11 cellular contexts compared by ENCODE assay signal in the genomic region with DNA sequence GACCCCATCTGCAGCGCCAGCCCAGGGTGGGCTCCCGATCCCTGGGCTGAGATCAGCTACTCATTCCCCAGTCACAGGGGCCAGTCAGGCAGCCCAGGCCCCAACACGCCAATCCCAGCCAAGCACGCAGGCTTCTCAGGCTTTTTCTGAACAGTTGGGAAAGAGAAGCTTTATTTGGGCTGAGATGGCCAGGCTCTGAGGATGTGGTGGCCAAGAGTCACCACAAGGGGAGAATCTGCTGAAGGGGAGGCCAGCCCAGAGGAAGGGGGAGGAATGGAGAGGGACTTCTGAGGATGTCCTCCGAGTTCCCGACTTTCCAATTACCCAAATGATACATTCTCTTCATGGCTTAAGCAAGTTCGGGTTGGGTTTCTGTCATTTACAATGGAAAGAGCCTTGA. TPM values are rescaled to one million over a fixed set of nuclear protein-coding genes. Genes with fewer than 3 reads are reported as not detected.
DNase-seq lines count a peak whose midpoint lies in the region; ATAC-seq, FAIRE-seq and TF ChIP-seq lines count a peak whose summit lies in the region.
"Had no signal": no experiment of that assay in that cellular context is flagged by ENCODE, and none has a peak within 500 bp of the region (broad histone marks: within the 10 kb centered on the region; RNA-seq: fewer than 3 reads in every experiment).

No MANE protein-coding gene starts in this region.

- H3K79me2 ChIP-seq in GM12878 (ENCODE audit: control insufficient read depth, insufficient read depth, low read length) (no peaks in the 10 kb centered on the region), MM.1S (ENCODE audit: low read length) (no peaks in the 10 kb centered on the region)

- H3K4me3 ChIP-seq in heart right ventricle, result no peak overlapping the region
- no peak overlapping the region for H3K4me3 ChIP-seq in GM12878
- H3K4me3 ChIP-seq in MM.1S (ENCODE audit: low read length), result no peak overlapping the region
- H3K4me3 ChIP-seq: uterus had no signal

- H3K4me1 ChIP-seq in heart right ventricle (peaks cover 0 to 55% (median 19%) of the 10 kb centered on the region in 9 donors), GM12878 (ENCODE audit: control insufficient read depth, insufficient read depth, low read length) (no peaks in the 10 kb centered on the region), MM.1S (ENCODE audit: low read length) (no peaks in the 10 kb centered on the region)

- H3K9ac ChIP-seq in GM12878 (ENCODE audit: control insufficient read depth, insufficient read depth, low read length) (no peak overlapping the region), MM.1S (ENCODE audit: low read length) (no peak overlapping the region)

- H2AFZ ChIP-seq in GM12878 (ENCODE audit: control insufficient read depth, low read depth, low read length) (no peak overlapping the region), MM.1S (ENCODE audit: low read length) (no peak overlapping the region)

- in situ Hi-C loops in GM12878 (cut with MboI), result no loop called here

- FAIRE-seq in GM12878 (lab: Jason Lieb, UNC) (no peak), urothelium cell line (lab: Jason Lieb, UNC) (no peak)

- BruUV-seq in GM12878 (replicated peaks; lab: Mats Ljungman, UMichigan), result no TSS peak

- CTCF ChIA-PET in GM12878 (lab: Yijun Ruan, JAX), result no interaction called here

- TF ChIP-seq POLR2A in GM12878 (IDR thresholded peaks at IDR 0.05; ENCODE audit: low read depth, low read length), result no peak

- intact Hi-C loops in heart right ventricle (cut with DNase I), result no loop called here
- intact Hi-C loops in Right ventricle myocardium inferior (cut with DNase I), result no loop called here
- intact Hi-C loops in GM12878 (cut with micrococcal nuclease; ENCODE audit: unreplicated experiment), result no loop called here

- POLR2A ChIA-PET in GM12878 (lab: Charles Lee), result no interaction called here

- H3K27me3 ChIP-seq in heart right ventricle, result peaks cover 0 to 47% (median 14%) of the 10 kb centered on the region in 7 donors
- peaks cover 2 to 8% of the 10 kb centered on the region in 2 experiments; a peak in 3 of 4 replicates for H3K27me3 ChIP-seq in GM12878 (replicated peaks in 1 of 2; ENCODE audit: control insufficient read depth in 2 of 2, insufficient read depth in 2 of 2, low read length in 1 of 2)
- H3K27me3 ChIP-seq in MM.1S (replicated peaks; ENCODE audit: insufficient read depth, low read length), result peaks cover 10% of the 10 kb centered on the region; the same call in 1 of the 2 replicates

- DNase-seq in heart right ventricle (no peak), Right ventricle myocardium inferior (ENCODE audit: missing footprints) (no peak), GM12878 (ENCODE audit: low read depth, low spot score) (no peak), islet precursor cell (peak; percentile 79), urothelium cell line (ENCODE audit: low spot score) (peak; percentile 33), MM.1S (no peak), NCI-H1436 treated with DMSO at 0.1 percent for 48 hours (lab: John Stamatoyannopoulos, UW) (no peak)
- DNase-seq: NCI-H1092 treated with DMSO at 0.1 percent for 48 hours, right cardiac atrium, uterus had no signal

- TF ChIP-seq EP300 in GM12878 (IDR thresholded peaks at IDR 0.05; ENCODE audit: borderline replicate concordance in 1 of 2, control insufficient read depth in 1 of 2, low read depth in 2 of 2, low read length in 2 of 2), result no peak

- H3F3A ChIP-seq in MM.1S (ENCODE audit: insufficient read depth, low read length), result no peaks in the 10 kb centered on the region

- H4K20me1 ChIP-seq in GM12878 (ENCODE audit: control insufficient read depth, insufficient read depth) (no peaks in the 10 kb centered on the region), MM.1S (ENCODE audit: insufficient read depth, low read length) (no peaks in the 10 kb centered on the region)

- H3K9me2 ChIP-seq in MM.1S (replicated peaks; ENCODE audit: insufficient read depth, low read length), result no peaks in the 10 kb centered on the region

- H3K36me3 ChIP-seq in heart right ventricle, result no peaks in the 10 kb centered on the region
- no peaks in the 10 kb centered on the region for H3K36me3 ChIP-seq in GM12878 (ENCODE audit: control insufficient read depth in 2 of 2, insufficient read depth in 2 of 2, low read length in 1 of 2)
- H3K36me3 ChIP-seq in MM.1S (replicated peaks; ENCODE audit: insufficient read depth, low read length), result no peaks in the 10 kb centered on the region
- H3K36me3 ChIP-seq: uterus had no signal

- H3K4me2 ChIP-seq in GM12878 (ENCODE audit: control insufficient read depth, insufficient read depth) (no peak overlapping the region), MM.1S (ENCODE audit: low read depth, low read length) (no peak overlapping the region)

- SMC1A ChIA-PET in GM12878 (lab: Charles Lee; ENCODE audit: uncharacterized antibody, unreplicated experiment), result no interaction called here

- H3K27ac ChIP-seq in heart right ventricle (peak overlapping the region in 2 of 10 donors; percentile 82 to 86), GM12878 (ENCODE audit: control insufficient read depth, insufficient read depth) (no peak overlapping the region), MM.1S (ENCODE audit: low read length) (no peak overlapping the region)
- H3K27ac ChIP-seq: uterus had no signal

- no peak for TF ChIP-seq RAD21 in GM12878 (IDR thresholded peaks at IDR 0.05; ENCODE audit: insufficient read depth, low read depth, low read length)

- WGBS in heart right ventricle, 2 donors, result 55 to 59% methylated on average over 7 of the region's 7 CpGs
- 18% methylated on average over 7 of the region's 7 CpGs for WGBS in GM12878 (ENCODE audit: insufficient coverage, insufficient replicate concordance, low lambda C conversion rate, missing lambda C conversion rate)

- ATAC-seq in heart right ventricle (peak in 5 of 8 donors; percentile 14 to 33 (median 25)), Right ventricle myocardium inferior (no peak), GM12878 (peak; percentile 45; the same call in 2 of the 3 replicates), HG02973 (IDR thresholded peaks at IDR 0.05; ENCODE audit: unreplicated experiment) (no peak)

- RAD21 ChIA-PET in GM12878 (lab: Charles Lee; ENCODE audit: unreplicated experiment), result no interaction called here

- TF ChIP-seq CTCF in heart right ventricle (IDR thresholded peaks at IDR 0.05), result peak in 7 of 9 donors; percentile 18 to 49 (median 36)
- TF ChIP-seq CTCF in GM12878 (IDR thresholded peaks at IDR 0.05 in 2 of 3, conservative IDR thresholded peaks at IDR 0.05 in 1 of 3; ENCODE audit: control insufficient read depth in 2 of 3, extremely low read depth in 1 of 3, insufficient read depth in 1 of 3, low read depth in 3 of 3, low read length in 3 of 3), result no peak
- TF ChIP-seq CTCF in MM.1S (IDR thresholded peaks at IDR 0.05; ENCODE audit: low read length), result no peak; the same call in 1 of the 2 replicates

- H3K9me3 ChIP-seq in heart right ventricle, result no peaks in the 10 kb centered on the region
- H3K9me3 ChIP-seq in GM12878 (replicated peaks; ENCODE audit: control insufficient read depth, insufficient read depth, low read length), result no peaks in the 10 kb centered on the region
- H3K9me3 ChIP-seq in MM.1S (replicated peaks; ENCODE audit: insufficient read depth, low read length), result no peaks in the 10 kb centered on the region
- H3K9me3 ChIP-seq: uterus had no signal

TF ChIP-seq in GM12878, 131 proteins besides CTCF, POLR2A, EP300 and RAD21 (continues in another document):
- TF ChIP-seq CREB1 (IDR thresholded peaks at IDR 0.05; ENCODE audit: low read depth), result no peak
- no peak for TF ChIP-seq ESRRA (IDR thresholded peaks at IDR 0.05; ENCODE audit: low read length)

RNA-seq across cellular contexts. Expression of a gene that starts 2.8 kb away (rescaled TPM):
- total RNA-seq in heart right ventricle, result 10 to 100 TPM in 2 of 10 donors, 1 to 10 TPM in 7, under 1 TPM in 1; 0.90 to 12.9 (median 6.6) TPM
- 1 to 10 TPM in 1 of 2 donors, under 1 TPM in 1; 0.70 to 8.0 TPM for polyA plus RNA-seq in heart right ventricle
- 4.6 TPM for total RNA-seq in Right ventricle myocardium inferior
- total RNA-seq in GM12878 (2013; cell fraction: nucleolus; rRNA removed), result not detected in 2 replicates
- not detected in 2 replicates for total RNA-seq in GM12878 (2014; rRNA removed)
- not detected in 2 replicates for total RNA-seq in GM12878 (2014; rRNA removed; fragmentation: Illumina TruSeq; extraction: Trizol)
- not detected in 2 replicates for total RNA-seq in GM12878 (2021)
- not detected for polyA plus RNA-seq in GM12878 (2011; ENCODE audit: low read depth)
- polyA plus RNA-seq in GM12878 (2011; rRNA removed), result not detected in 2 replicates
- not detected in 2 replicates for polyA plus RNA-seq in GM12878 (2011; cell fraction: cytosol; rRNA removed)
- polyA plus RNA-seq in GM12878 (2011; cell fraction: nucleus; rRNA removed), result not detected in 2 replicates
- not detected in 2 replicates for polyA plus RNA-seq in GM12878 (2012)
- not detected in 2 replicates for polyA plus RNA-seq in GM12878 (2014; fragmentation: Illumina TruSeq; extraction: Trizol)
- polyA plus RNA-seq in GM12878 (2014; fragmentation: Nextera tagmentation; extraction: Ambion mirVana), result not detected
- not detected in 2 replicates for polyA plus RNA-seq in GM12878 (2014; rRNA removed)
- not detected for polyA plus RNA-seq in GM12878 (2016; fragmentation: Nextera tagmentation; extraction: Ambion mirVana)
- not detected in 2 replicates for polyA minus RNA-seq in GM12878 (2011; rRNA and poly(A)+ RNA removed)
- polyA minus RNA-seq in GM12878 (2011; cell fraction: cytosol; rRNA and poly(A)+ RNA removed), result not detected in 2 replicates
- not detected in 2 replicates for polyA minus RNA-seq in GM12878 (2011; cell fraction: nucleus; rRNA and poly(A)+ RNA removed)

RNA-seq across cellular contexts. Expression of a gene that starts 36.3 kb away (rescaled TPM):
- total RNA-seq in heart right ventricle (100 to 1,000 TPM in 1 of 10 donors, 10 to 100 TPM in 9; 50.2 to 117 (median 75.3) TPM), Right ventricle myocardium inferior (66.4 TPM), GM12878 (2014; rRNA removed) (104 and 109 TPM in 2 replicates), GM12878 (2014; rRNA removed; fragmentation: Illumina TruSeq; extraction: Trizol) (70.8 and 75.5 TPM in 2 replicates), GM12878 (2021) (174 and 181 TPM in 2 replicates)
- polyA plus RNA-seq in heart right ventricle (10 to 100 TPM; 48.9 to 62.3 TPM), GM12878 (2011; rRNA removed) (177 and 181 TPM in 2 replicates), GM12878 (2014; fragmentation: Illumina TruSeq; extraction: Trizol) (196 and 205 TPM in 2 replicates), GM12878 (2014; fragmentation: Nextera tagmentation; extraction: Ambion mirVana) (100 to 1,000 TPM in 1 of 2 experiments, 10 to 100 TPM in 1; 63.5 to 101 TPM), GM12878 (2014; rRNA removed) (128 and 136 TPM in 2 replicates), GM12878 (2016; fragmentation: Nextera tagmentation; extraction: Ambion mirVana) (100 to 1,000 TPM; 196 to 213 TPM)
- 144 and 166 TPM in 2 replicates for total RNA-seq in GM12878 (2013; cell fraction: nucleolus; rRNA removed)
- 125 TPM for polyA plus RNA-seq in GM12878 (2011; ENCODE audit: low read depth)
- 185 and 186 TPM in 2 replicates for polyA plus RNA-seq in GM12878 (2011; cell fraction: cytosol; rRNA removed)
- 124 and 184 TPM in 2 replicates for polyA plus RNA-seq in GM12878 (2011; cell fraction: nucleus; rRNA removed)
- polyA plus RNA-seq in GM12878 (2012), result 134 and 144 TPM in 2 replicates
- 167 and 190 TPM in 2 replicates for polyA minus RNA-seq in GM12878 (2011; rRNA and poly(A)+ RNA removed)
- 64.7 and 79.8 TPM in 2 replicates for polyA minus RNA-seq in GM12878 (2011; cell fraction: cytosol; rRNA and poly(A)+ RNA removed)
- polyA minus RNA-seq in GM12878 (2011; cell fraction: nucleus; rRNA and poly(A)+ RNA removed), result 66.1 and 137 TPM in 2 replicates

Comparison
In these comparisons a context has a peak if more than half of its experiments do, and no peak if none do; other contexts are left out.
1. ATAC-seq: peak in heart right ventricle (5 of 8) and GM12878 (single experiment); none in Right ventricle myocardium inferior (single experiment) and HG02973 (single experiment).
2. DNase-seq: peak in islet precursor cell (single experiment) and urothelium cell line (single experiment); none in heart right ventricle (0 of 2), Right ventricle myocardium inferior (single experiment), GM12878 (single experiment), MM.1S (single experiment) and NCI-H1436 treated with DMSO at 0.1 percent for 48 hours (single experiment).
3. CTCF ChIP-seq: peak in heart right ventricle (7 of 9); none in GM12878 (0 of 3) and MM.1S (single experiment).